In the genomic region with DNA sequence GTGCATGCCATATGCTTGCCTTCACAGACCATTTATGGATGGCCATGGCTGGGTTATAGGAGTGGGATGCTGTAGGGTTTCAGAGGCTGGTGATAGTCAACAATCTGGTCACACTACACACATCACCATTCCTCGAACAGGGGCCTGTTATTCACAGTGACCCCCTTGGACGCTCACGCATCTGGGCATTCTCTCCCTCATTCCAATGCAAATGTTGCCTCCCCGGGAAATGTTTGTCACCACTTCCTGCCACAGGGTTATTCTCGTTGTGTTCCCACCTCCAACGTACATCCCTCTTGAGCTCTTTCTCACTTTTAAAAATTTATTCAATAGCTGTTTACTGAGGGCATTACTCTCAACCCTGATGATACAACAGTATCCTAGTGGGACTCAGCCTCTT, we compare ENCODE assay signal across 18 cellular contexts.
DNase-seq lines count a peak whose midpoint lies in the region; ATAC-seq and TF ChIP-seq lines count a peak whose summit lies in the region.
"Had no signal": no experiment of that assay in that cellular context is flagged by ENCODE, and none has a peak within 500 bp of the region (broad histone marks: within the 10 kb centered on the region; RNA-seq: fewer than 3 reads in every experiment).

No MANE protein-coding gene starts in this region.

- H3K4me3 ChIP-seq in breast epithelium (no peak overlapping the region), mammary epithelial cell (replicated peaks in 1 of 3; ENCODE audit: insufficient read depth in 1 of 3, low read depth in 2 of 3, low read length in 3 of 3) (no peak overlapping the region)
- H3K4me3 ChIP-seq: spleen had no signal

- peak overlapping the region; percentile 32 for H3K27ac Mint-ChIP-seq in dendritic cell treated with granulocyte-macrophage colony-stimulating factor and Interleukin-4, amounts not matched to agents 40 ng/mL and 50 ng/mL, for 4 days
- H3K27ac Mint-ChIP-seq: T-helper 17 cell had no signal

- H2AFZ ChIP-seq in mammary epithelial cell (ENCODE audit: low read depth, low read length): no peak overlapping the region

- 73% methylated on average over 4 of the region's 6 CpGs for WGBS in mammary epithelial cell (ENCODE audit: low coverage, missing lambda C conversion rate)

- H3K27me3 Mint-ChIP-seq in dendritic cell treated with granulocyte-macrophage colony-stimulating factor and Interleukin-4, amounts not matched to agents 40 ng/mL and 50 ng/mL, for 4 days: no peaks in the 10 kb centered on the region

- no peaks in the 10 kb centered on the region for H3K36me3 ChIP-seq in breast epithelium
- H3K36me3 ChIP-seq in mammary epithelial cell (ENCODE audit: insufficient read depth, low read length): no peaks in the 10 kb centered on the region
- H3K36me3 ChIP-seq: spleen had no signal

- H3K4me3 Mint-ChIP-seq in dendritic cell treated with granulocyte-macrophage colony-stimulating factor and Interleukin-4, amounts not matched to agents 40 ng/mL and 50 ng/mL, for 4 days: no peak overlapping the region
- H3K4me3 Mint-ChIP-seq: T-helper 17 cell had no signal

- intact Hi-C loops in breast epithelium (cut with DNase I; ENCODE audit: low total_unique reads): no loop called here
- intact Hi-C loops in mammary epithelial cell (cut with micrococcal nuclease): no loop called here
- intact Hi-C loops in dendritic cell treated with granulocyte-macrophage colony-stimulating factor and Interleukin-4, amounts not matched to agents 40 ng/mL and 50 ng/mL, for 4 days (cut with micrococcal nuclease): no loop called here

- H3K36me3 Mint-ChIP-seq in dendritic cell treated with granulocyte-macrophage colony-stimulating factor and Interleukin-4, amounts not matched to agents 40 ng/mL and 50 ng/mL, for 4 days (ENCODE audit: low read depth): peaks cover 55% of the 10 kb centered on the region

- no TSS peak for BruUV-seq in mammary epithelial cell (replicated peaks; lab: Mats Ljungman, UMichigan)

- H3K27me3 ChIP-seq in breast epithelium (no peaks in the 10 kb centered on the region), mammary epithelial cell (ENCODE audit: insufficient read depth, low read length) (no peaks in the 10 kb centered on the region)
- H3K27me3 ChIP-seq: spleen had no signal

- peaks cover 3 to 18% of the 10 kb centered on the region in 2 donors for H3K4me1 ChIP-seq in breast epithelium
- H3K4me1 ChIP-seq in mammary epithelial cell (ENCODE audit: insufficient read depth, low read length): peaks cover 36% of the 10 kb centered on the region

- TF ChIP-seq POLR2A in breast epithelium (IDR thresholded peaks at IDR 0.05): no peak

- H3K9me3 ChIP-seq in breast epithelium: no peaks in the 10 kb centered on the region
- no peaks in the 10 kb centered on the region for H3K9me3 ChIP-seq in mammary epithelial cell (replicated peaks; ENCODE audit: insufficient read depth, low read length)
- H3K9me3 ChIP-seq: spleen had no signal

- TF ChIP-seq CTCF in breast epithelium (IDR thresholded peaks at IDR 0.05) (no peak), mammary epithelial cell (conservative IDR thresholded peaks at IDR 0.05 in 1 of 2, IDR thresholded peaks at IDR 0.05 in 1 of 2; ENCODE audit: extremely low read depth in 1 of 2, insufficient read depth in 1 of 2, low read depth in 1 of 2, low read length in 2 of 2) (no peak)

- DNase-seq in breast epithelium (ENCODE audit: low spot score in 2 of 2): no peak
- DNase-seq in mammary epithelial cell: no peak
- DNase-seq in iPS-NIHi7 (ENCODE audit: extremely low spot score): peak; percentile 51
- DNase-seq in activated T-cell treated with anti-CD3 and anti-CD28 coated beads for 4 hours: no peak
- DNase-seq in DMS 273 (lab: John Stamatoyannopoulos, UW; ENCODE audit: unreplicated experiment): no peak
- DNase-seq in foreskin melanocyte: no peak
- DNase-seq: 8988T; left colon; NCI-H1436; posterior cingulate gyrus; SHP77 treated with DMSO at 0.1 percent for 48 hours; spleen; stimulated activated naive CD4-positive, alpha-beta T cell treated with Interleukin-2 at 50 U/mL for 16 hours; T-helper 17 cell; trophoblast cell had no signal

- H3K27ac ChIP-seq in breast epithelium (peak overlapping the region; percentile 26 to 62), mammary epithelial cell (ENCODE audit: insufficient read depth, low read depth, low read length) (no peak overlapping the region)
- H3K27ac ChIP-seq: C4-2B, spleen had no signal

- in situ Hi-C loops in mammary epithelial cell (cut with MboI; ENCODE audit: low sequenced_read_pairs in 2 of 2): no loop called here

- peaks cover 86% of the 10 kb centered on the region for H3K79me2 ChIP-seq in mammary epithelial cell (ENCODE audit: insufficient read depth, low read length)

- no peak for ATAC-seq in GM18517 (IDR thresholded peaks at IDR 0.05; ENCODE audit: unreplicated experiment)
- ATAC-seq: T-helper 17 cell had no signal

- no peaks in the 10 kb centered on the region for H4K20me1 ChIP-seq in mammary epithelial cell (ENCODE audit: insufficient read depth, low read length)

- no peaks in the 10 kb centered on the region for H3K9me3 Mint-ChIP-seq in dendritic cell treated with granulocyte-macrophage colony-stimulating factor and Interleukin-4, amounts not matched to agents 40 ng/mL and 50 ng/mL, for 4 days

- dilution Hi-C loops in mammary epithelial cell (cut with HindIII; ENCODE audit: low sequenced_read_pairs): no loop called here

- CTCF ChIA-PET in mammary epithelial cell (lab: Charles Lee; ENCODE audit: low non-redundant PET): no interaction called here

- no peak overlapping the region for H3K4me2 ChIP-seq in mammary epithelial cell (ENCODE audit: insufficient read depth, low read depth, low read length)

- peaks cover 72% of the 10 kb centered on the region for H3K4me1 Mint-ChIP-seq in dendritic cell treated with granulocyte-macrophage colony-stimulating factor and Interleukin-4, amounts not matched to agents 40 ng/mL and 50 ng/mL, for 4 days (ENCODE audit: low read depth)

- no peak overlapping the region for H3K9ac ChIP-seq in mammary epithelial cell (ENCODE audit: insufficient read depth, low read length)
